26 cellular contexts compared by ENCODE assay signal in the genomic region with DNA sequence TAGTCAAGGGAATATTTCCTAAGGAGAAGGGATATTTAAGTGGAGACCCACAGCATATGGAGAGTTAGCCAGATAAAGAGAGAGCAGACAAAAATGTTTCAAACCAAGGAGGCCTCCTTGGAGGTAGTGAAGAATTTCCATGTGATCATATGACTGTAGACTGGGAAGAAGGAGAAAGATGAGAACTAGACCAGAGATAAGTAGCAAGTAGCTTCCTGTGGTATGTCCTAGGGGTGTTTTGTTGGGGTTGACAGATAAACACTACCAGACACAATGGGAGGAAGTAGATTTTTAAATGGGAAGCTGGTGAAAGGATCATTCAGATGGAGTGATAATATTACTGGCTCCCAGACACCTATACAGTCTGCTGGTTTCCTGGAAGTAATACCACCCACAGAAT.
"Had no signal": no experiment of that assay in that cellular context is flagged by ENCODE, and none has a peak within 500 bp of the region (broad histone marks: within the 10 kb centered on the region; RNA-seq: fewer than 3 reads in every experiment).

No MANE protein-coding gene starts in this region.

- H3K4me3 Mint-ChIP-seq: activated CD4-positive, alpha-beta memory T cell treated with anti-CD3 and anti-CD28 coated beads, Interleukin-2, amount 10 ng/mL, durations not matched to agents 7 days and 5 days; activated CD4-positive, alpha-beta T cell treated with anti-CD3 and anti-CD28 coated beads, Interleukin-2, amount 10 ng/mL, durations not matched to agents 7 days and 5 days; dendritic cell treated with granulocyte-macrophage colony-stimulating factor and Interleukin-4, amounts not matched to agents 40 ng/mL and 50 ng/mL, for 4 days; naive B cell; neural crest cell; stimulated activated memory B cell treated with anti-CD40 and anti-IgM and Interleukin-4, amounts not matched to agents 10 μg/mL and 1 μg/mL and 100 μg/mL, for 72 hours; T-helper 2 cell treated with Interferon-gamma antibody and Interleukin-4, amounts not matched to agents 5 μg/mL and 100 μg/mL, for 36 hours had no signal

- H3K27ac Mint-ChIP-seq: activated CD4-positive, alpha-beta memory T cell treated with anti-CD3 and anti-CD28 coated beads, Interleukin-2, amount 10 ng/mL, durations not matched to agents 7 days and 5 days; activated CD4-positive, alpha-beta T cell treated with anti-CD3 and anti-CD28 coated beads, Interleukin-2, amount 10 ng/mL, durations not matched to agents 7 days and 5 days; dendritic cell treated with granulocyte-macrophage colony-stimulating factor and Interleukin-4, amounts not matched to agents 40 ng/mL and 50 ng/mL, for 4 days; stimulated activated memory B cell treated with anti-CD40 and anti-IgM and Interleukin-4, amounts not matched to agents 10 μg/mL and 1 μg/mL and 100 μg/mL, for 72 hours; T-helper 2 cell treated with Interferon-gamma antibody and Interleukin-4, amounts not matched to agents 5 μg/mL and 100 μg/mL, for 36 hours had no signal

- H3K9me3 Mint-ChIP-seq: activated CD4-positive, alpha-beta memory T cell treated with anti-CD3 and anti-CD28 coated beads, Interleukin-2, amount 10 ng/mL, durations not matched to agents 7 days and 5 days; activated CD4-positive, alpha-beta T cell treated with anti-CD3 and anti-CD28 coated beads, Interleukin-2, amount 10 ng/mL, durations not matched to agents 7 days and 5 days; dendritic cell treated with granulocyte-macrophage colony-stimulating factor and Interleukin-4, amounts not matched to agents 40 ng/mL and 50 ng/mL, for 4 days; naive B cell; neural crest cell; stimulated activated memory B cell treated with anti-CD40 and anti-IgM and Interleukin-4, amounts not matched to agents 10 μg/mL and 1 μg/mL and 100 μg/mL, for 72 hours; T-helper 2 cell treated with Interferon-gamma antibody and Interleukin-4, amounts not matched to agents 5 μg/mL and 100 μg/mL, for 36 hours had no signal

- ATAC-seq: gastrocnemius medialis; left lung; psoas muscle; stimulated activated memory B cell treated with anti-CD40 and anti-IgM and Interleukin-4, amounts not matched to agents 10 μg/mL and 1 μg/mL and 100 μg/mL, for 72 hours had no signal

- FAIRE-seq: endometrium, islet of Langerhans had no signal

- H3K27me3 Mint-ChIP-seq: activated CD4-positive, alpha-beta memory T cell treated with anti-CD3 and anti-CD28 coated beads, Interleukin-2, amount 10 ng/mL, durations not matched to agents 7 days and 5 days; activated CD4-positive, alpha-beta T cell treated with anti-CD3 and anti-CD28 coated beads, Interleukin-2, amount 10 ng/mL, durations not matched to agents 7 days and 5 days; dendritic cell treated with granulocyte-macrophage colony-stimulating factor and Interleukin-4, amounts not matched to agents 40 ng/mL and 50 ng/mL, for 4 days; naive B cell; stimulated activated memory B cell treated with anti-CD40 and anti-IgM and Interleukin-4, amounts not matched to agents 10 μg/mL and 1 μg/mL and 100 μg/mL, for 72 hours had no signal

- DNase-seq: activated CD4-positive, alpha-beta memory T cell treated with anti-CD3 and anti-CD28 coated beads, Interleukin-2, amount 10 ng/mL, durations not matched to agents 7 days and 5 days; activated CD4-positive, alpha-beta T cell treated with anti-CD3 and anti-CD28 coated beads, Interleukin-2, amount 10 ng/mL, durations not matched to agents 7 days and 5 days; activated CD4-positive, CD25-positive, alpha-beta regulatory T cell treated with anti-CD3 and anti-CD28 coated beads, Interleukin-2, amount 50 U/mL, for 72 hours; activated naive CD4-positive, alpha-beta T cell; activated T-cell treated with anti-CD3 and anti-CD28 coated beads, Interleukin-2, amount 50 U/mL, for 48 hours; amniotic stem cell; central memory CD4-positive, alpha-beta T cell; effector CD4-positive, alpha-beta T cell; erythroblast; gastrocnemius medialis; glutamatergic neuron; left lung; naive B cell; nucleus accumbens; psoas muscle; stimulated activated CD4-positive, alpha-beta T cell treated with anti-CD3 and anti-CD28 coated beads, Interleukin-1b, Interleukin-23, amount 100 ng/mL, for 48 hours; stimulated activated CD4-positive, alpha-beta T cell treated with anti-CD3 and anti-CD28 coated beads, Interleukin-4, amount 100 ng/mL, for 4 hours; stimulated activated CD8-positive, alpha-beta memory T cell treated with anti-CD3 and anti-CD28 coated beads, Interleukin-4, amount 100 ng/mL, for 48 hours; T-helper 1 cell; WERI-Rb-1 had no signal
